In genomic region chr10:43958071-43958432, GRCh38 we compare ENCODE assay signal across 22 cellular contexts.
"Had no signal": no experiment of that assay in that cellular context is flagged by ENCODE, and none has a peak within 500 bp of the region (broad histone marks: within the 10 kb centered on the region; RNA-seq: fewer than 3 reads in every experiment).

No MANE protein-coding gene starts in this region.

- H3K4me3 Mint-ChIP-seq: activated naive CD8-positive, alpha-beta T cell treated with anti-CD3 and anti-CD28 coated beads, Interleukin-2, amount 10 ng/mL, durations not matched to agents 7 days and 5 days; activated T-helper 1 cell treated with anti-CD3 and anti-CD28 coated beads, Interleukin-12 subunit alpha, Interleukin-12 subunit beta, Interleukin-2, Interleukin-4 antibody, amounts not matched to agents 30 ng/mL and 10 ng/mL and 1 ng/mL, durations not matched to agents 14 hours and 24 hours and 36 hours; naive thymus-derived CD4-positive, alpha-beta T cell; stimulated activated effector memory CD8-positive, alpha-beta T cell treated with anti-CD3 and anti-CD28 coated beads, Interleukin-12 subunit alpha, Interleukin-12 subunit beta, amount 100 ng/mL, for 72 hours had no signal

- FAIRE-seq: endometrium, frontal cortex, pancreas had no signal

- H3K9me3 Mint-ChIP-seq: activated T-helper 1 cell treated with anti-CD3 and anti-CD28 coated beads, Interleukin-12 subunit alpha, Interleukin-12 subunit beta, Interleukin-2, Interleukin-4 antibody, amounts not matched to agents 30 ng/mL and 10 ng/mL and 1 ng/mL, durations not matched to agents 14 hours and 24 hours and 36 hours had no signal

- H3K4me3 ChIP-seq: body of pancreas, left ventricle myocardium inferior, pancreas, smooth muscle cell, thoracic aorta, upper lobe of right lung had no signal

- DNase-seq: activated CD4-positive, alpha-beta T cell treated with anti-CD3 and anti-CD28 coated beads, Interleukin-2, amount 50 U/mL, for 1 hour; activated naive CD4-positive, alpha-beta T cell; activated naive CD8-positive, alpha-beta T cell treated with anti-CD3 and anti-CD28 coated beads, Interleukin-2, amount 10 ng/mL, durations not matched to agents 7 days and 5 days; activated T-cell treated with anti-CD3 and anti-CD28 coated beads for 4 hours; erythroblast; hypothalamus; left ventricle myocardium inferior; mesenchymal stem cell; naive thymus-derived CD4-positive, alpha-beta T cell; SK-N-SH; stimulated activated CD4-positive, alpha-beta T cell treated with anti-CD3 and anti-CD28 coated beads, Interleukin-4, amount 100 ng/mL, for 24 hours; T-helper 9 cell had no signal

- H3K27ac ChIP-seq: body of pancreas, left ventricle myocardium inferior, pancreas, thoracic aorta, upper lobe of right lung had no signal

- H3K4me1 Mint-ChIP-seq: activated naive CD8-positive, alpha-beta T cell treated with anti-CD3 and anti-CD28 coated beads, Interleukin-2, amount 10 ng/mL, durations not matched to agents 7 days and 5 days; naive thymus-derived CD4-positive, alpha-beta T cell; stimulated activated effector memory CD8-positive, alpha-beta T cell treated with anti-CD3 and anti-CD28 coated beads, Interleukin-12 subunit alpha, Interleukin-12 subunit beta, amount 100 ng/mL, for 72 hours had no signal

- ATAC-seq: body of pancreas; naive thymus-derived CD4-positive, alpha-beta T cell; sciatic nerve; stimulated activated effector memory CD8-positive, alpha-beta T cell treated with anti-CD3 and anti-CD28 coated beads, Interleukin-12 subunit alpha, Interleukin-12 subunit beta, amount 100 ng/mL, for 72 hours; upper lobe of right lung had no signal

- H3K27ac Mint-ChIP-seq: activated naive CD8-positive, alpha-beta T cell treated with anti-CD3 and anti-CD28 coated beads, Interleukin-2, amount 10 ng/mL, durations not matched to agents 7 days and 5 days; activated T-helper 1 cell treated with anti-CD3 and anti-CD28 coated beads, Interleukin-12 subunit alpha, Interleukin-12 subunit beta, Interleukin-2, Interleukin-4 antibody, amounts not matched to agents 30 ng/mL and 10 ng/mL and 1 ng/mL, durations not matched to agents 14 hours and 24 hours and 36 hours; naive thymus-derived CD4-positive, alpha-beta T cell; stimulated activated effector memory CD8-positive, alpha-beta T cell treated with anti-CD3 and anti-CD28 coated beads, Interleukin-12 subunit alpha, Interleukin-12 subunit beta, amount 100 ng/mL, for 72 hours had no signal

- H3K36me3 Mint-ChIP-seq: activated naive CD8-positive, alpha-beta T cell treated with anti-CD3 and anti-CD28 coated beads, Interleukin-2, amount 10 ng/mL, durations not matched to agents 7 days and 5 days; naive thymus-derived CD4-positive, alpha-beta T cell; stimulated activated effector memory CD8-positive, alpha-beta T cell treated with anti-CD3 and anti-CD28 coated beads, Interleukin-12 subunit alpha, Interleukin-12 subunit beta, amount 100 ng/mL, for 72 hours had no signal
